8 cellular contexts compared by ENCODE assay signal in genomic region chr19:10086904-10087256, GRCh38. TPM values are rescaled to one million over a fixed set of nuclear protein-coding genes. Genes with fewer than 3 reads are reported as not detected.
DNase-seq lines count a peak whose midpoint lies in the region; ATAC-seq and TF ChIP-seq lines count a peak whose summit lies in the region.

No MANE protein-coding gene starts in this region.

- no peak for ATAC-seq in HG03469 (IDR thresholded peaks at IDR 0.05; ENCODE audit: unreplicated experiment)

- H4K91ac ChIP-seq in H9 (ENCODE audit: insufficient read length, low read depth, low read length): no peak overlapping the region

- H3K4me3 Mint-ChIP-seq in H9: peak overlapping the region; percentile 75 to 90

- H3K18ac ChIP-seq in H9 (ENCODE audit: insufficient read length, low read depth, low read length): no peak overlapping the region

- H2AK5ac ChIP-seq in H9 (ENCODE audit: insufficient read length, low read length): no peak overlapping the region

- H3K27ac ChIP-seq in H9 (ENCODE audit: insufficient read length, low read depth, low read length) (no peak overlapping the region), left ventricle myocardium inferior (replicated peaks) (peak overlapping the region; percentile 96), skin epidermis (peak overlapping the region in 20 of 21 experiments; percentile 62 to 97 (median 90))

- peaks cover 4 to 10% (median 9%) of the 10 kb centered on the region in 3 experiments; a peak in 6 of 7 replicates for H3K36me3 Mint-ChIP-seq in H9 (ENCODE audit: insufficient read depth in 1 of 3, low read depth in 3 of 3)

- no peak overlapping the region for H3K4ac ChIP-seq in H9 (ENCODE audit: low read depth, low read length)

- H3K27ac Mint-ChIP-seq in H9: no peak overlapping the region

- H3K4me1 Mint-ChIP-seq in H9: peaks cover 7 to 9% of the 10 kb centered on the region in 2 experiments; a peak in 2 of 4 replicates

- H2BK12ac ChIP-seq in H9 (ENCODE audit: insufficient read length, low read depth, low read length): no peak overlapping the region

- H3K9me3 Mint-ChIP-seq in H9: peaks cover 0 to 2% of the 10 kb centered on the region in 2 experiments; a peak in 1 of 5 replicates

- H2BK15ac ChIP-seq in H9 (ENCODE audit: low read depth, low read length): no peak overlapping the region

- H3K56ac ChIP-seq in H9 (ENCODE audit: insufficient read length, low read depth, low read length): no peak overlapping the region

- H3K4me1 ChIP-seq in H9 (ENCODE audit: insufficient read depth, low read length): no peaks in the 10 kb centered on the region
- H3K4me1 ChIP-seq in left ventricle myocardium inferior: peaks cover 18% of the 10 kb centered on the region

- no peak overlapping the region for H2BK5ac ChIP-seq in H9 (ENCODE audit: insufficient read length, low read length)

- peaks cover 10% of the 10 kb centered on the region for H3K23me2 ChIP-seq in H9 (ENCODE audit: insufficient read length, low read depth, low read length, poor library complexity, severe bottlenecking)

- DNase-seq in H9 (no peak), left ventricle myocardium inferior (no peak), LoVo (ENCODE audit: low spot score) (no peak), hypothalamus (lab: John Stamatoyannopoulos, UW) (no peak), NCI-H2171 (lab: John Stamatoyannopoulos, UW) (no peak)
- DNase-seq in activated T-cell treated with anti-CD3 and anti-CD28 coated beads, Interleukin-2, amount 50 U/mL, for 48 hours: peak; percentile 57 to 65

- H2BK120ac ChIP-seq in H9 (ENCODE audit: low read depth, low read length, poor library complexity, severe bottlenecking): no peak overlapping the region

- H2BK20ac ChIP-seq in H9 (ENCODE audit: low read depth, low read length, poor library complexity, severe bottlenecking): no peak overlapping the region

- TF ChIP-seq CTCF in H9 (conservative IDR thresholded peaks at IDR 0.05) (no peak), left ventricle myocardium inferior (IDR thresholded peaks at IDR 0.05; ENCODE audit: borderline replicate concordance) (no peak)

- no peak overlapping the region for H4K5ac ChIP-seq in H9 (ENCODE audit: insufficient read length, low read depth, low read length)

- H3K79me1 ChIP-seq in H9 (ENCODE audit: insufficient read depth, low read depth, low read length, poor library complexity, severe bottlenecking): no peaks in the 10 kb centered on the region

- no peak overlapping the region for H3T11ph ChIP-seq in H9 (ENCODE audit: low read length)

- H3K4me3 ChIP-seq in left ventricle myocardium inferior: peak overlapping the region; percentile 99
- peak overlapping the region; percentile 66 to 100 (median 96) for H3K4me3 ChIP-seq in skin epidermis

- peaks cover 14% of the 10 kb centered on the region for H3K27me3 Mint-ChIP-seq in H9 (ENCODE audit: low read depth)

- no peak overlapping the region for H2AFZ ChIP-seq in H9 (ENCODE audit: low read length)

- intact Hi-C loops in left ventricle myocardium inferior (cut with micrococcal nuclease): no loop called here

- H3K9me3 ChIP-seq in H9 (ENCODE audit: control insufficient read depth, low read depth, low read length) (no peaks in the 10 kb centered on the region), left ventricle myocardium inferior (replicated peaks) (peaks cover 5% of the 10 kb centered on the region)

- no peak overlapping the region for H3K23ac ChIP-seq in H9 (ENCODE audit: insufficient read length, low read depth, low read length)

- no peaks in the 10 kb centered on the region for H3K27me3 ChIP-seq in H9 (ENCODE audit: insufficient read depth, low read length)
- H3K27me3 ChIP-seq in left ventricle myocardium inferior (ENCODE audit: low read depth): no peaks in the 10 kb centered on the region

- H4K8ac ChIP-seq in H9 (replicated peaks; ENCODE audit: insufficient read length, low read depth, low read length): no peak overlapping the region

- peaks cover 24% of the 10 kb centered on the region for H3K36me3 ChIP-seq in left ventricle myocardium inferior

- no peak overlapping the region; the same call in 1 of the 2 replicates for H3K14ac ChIP-seq in H9 (ENCODE audit: insufficient read depth, low read length)

- H3K79me2 ChIP-seq in H9 (ENCODE audit: insufficient read depth, low read length): no peaks in the 10 kb centered on the region

- no peak overlapping the region for H3K9ac ChIP-seq in H9 (ENCODE audit: extremely low read depth, insufficient read length, low read length)

- no peaks in the 10 kb centered on the region for H4K20me1 ChIP-seq in H9 (ENCODE audit: control insufficient read depth, insufficient read depth, insufficient read length)

- peak overlapping the region; percentile 77 for H3K4me2 ChIP-seq in H9 (ENCODE audit: insufficient read depth, insufficient read length, low read length)

- WGBS in H9 (ENCODE audit: extremely low coverage, insufficient read length, low lambda C conversion rate): no CpG with 5 or more reads among the region's 26 CpGs

RNA-seq across cellular contexts. Expression of gene SHFL, which starts 0.8 kb away (rescaled TPM):
- 20.0 and 21.1 TPM in 2 replicates for total RNA-seq in H9 (2021)
- total RNA-seq in left ventricle myocardium inferior: 9.1 TPM

RNA-seq across cellular contexts. Expression of gene ANGPTL6, which starts 15.6 kb away (rescaled TPM):
- total RNA-seq in H9 (2021) (0.18 and 0.26 TPM in 2 replicates), left ventricle myocardium inferior (not detected)

RNA-seq across cellular contexts. Expression of gene PPAN, which starts 19.3 kb away (rescaled TPM):
- 150 and 157 TPM in 2 replicates for total RNA-seq in H9 (2021)
- 23.6 TPM for total RNA-seq in left ventricle myocardium inferior

RNA-seq across cellular contexts. Expression of gene P2RY11, which starts 24.6 kb away (rescaled TPM):
- total RNA-seq in H9 (2021): 60.6 and 63.7 TPM in 2 replicates
- total RNA-seq in left ventricle myocardium inferior: 4.1 TPM

RNA-seq across cellular contexts. Expression of gene EIF3G, which starts 32.8 kb away (rescaled TPM):
- total RNA-seq in H9 (2021) (290 and 296 TPM in 2 replicates), left ventricle myocardium inferior (172 TPM)

Comparison
In these comparisons a context has a peak if more than half of its experiments do, and no peak if none do; other contexts are left out.
1. DNase-seq: peak in activated T-cell treated with anti-CD3 and anti-CD28 coated beads, Interleukin-2, amount 50 U/mL, for 48 hours (2 of 2); none in H9 (single experiment), left ventricle myocardium inferior (single experiment), LoVo (single experiment), hypothalamus (0 of 51) and NCI-H2171 (single experiment).